ENCODE assay signal across 8 cellular contexts in genomic region chr16:27312580-27313421, GRCh38. TPM values are rescaled to one million over a fixed set of nuclear protein-coding genes. Genes with fewer than 3 reads are reported as not detected.
DNase-seq lines count a peak whose midpoint lies in the region; ATAC-seq and TF ChIP-seq lines count a peak whose summit lies in the region.

No MANE protein-coding gene starts in this region.

- H3K4me1 ChIP-seq in PC-3 (ENCODE audit: insufficient read depth, low read length) (peaks cover 28% of the 10 kb centered on the region), neutrophil (ENCODE audit: control insufficient read depth in 1 of 2, insufficient read depth in 1 of 2, low read depth in 1 of 2, low read length in 1 of 2) (peaks cover 41 to 49% of the 10 kb centered on the region in 2 experiments)

- peak overlapping the region; percentile 100 for H3K9ac ChIP-seq in PC-3 (ENCODE audit: low read length)

- H4K20me1 ChIP-seq in PC-3 (ENCODE audit: low read length), result no peaks in the 10 kb centered on the region

- peak overlapping the region; percentile 95 for H3K4me3 Mint-ChIP-seq in CD4-positive, alpha-beta T cell

- ATAC-seq in CD4-positive, alpha-beta T cell (ENCODE audit: poor library complexity), result no peak
- ATAC-seq in PC-3, result no peak
- ATAC-seq in GM21526 (IDR thresholded peaks at IDR 0.05; ENCODE audit: low FRiP score, unreplicated experiment), result no peak
- ATAC-seq in activated CD4-positive, CD25-positive, alpha-beta regulatory T cell treated with anti-CD3 and anti-CD28 coated beads, Interleukin-2, amount 50 U/mL, for 24 hours, result no peak

- POLR2A ChIA-PET in CD4-positive, alpha-beta T cell (lab: Charles Lee), result interaction anchor here (0.8 to 1.3 kb wide), 4 partner anchors 17 to 94 kb away, joined by 3 to 4 read pairs (median 4); no protein-coding TSS in a partner anchor
- POLR2A ChIA-PET in PC-3 (lab: Charles Lee; ENCODE audit: unreplicated experiment), result no interaction called here

- no peak for TF ChIP-seq CTCF in CD4-positive, alpha-beta T cell (IDR thresholded peaks at IDR 0.05)
- TF ChIP-seq CTCF in PC-3 (conservative IDR thresholded peaks at IDR 0.05; ENCODE audit: low read depth, low read length), result no peak
- no peak for TF ChIP-seq CTCF in epithelial cell of esophagus (IDR thresholded peaks at IDR 0.05; ENCODE audit: insufficient read depth, low read depth, low read length, missing control alignments)
- TF ChIP-seq CTCF in neutrophil (IDR thresholded peaks at IDR 0.05), result no peak
- TF ChIP-seq CTCF in GM10266 (IDR thresholded peaks at IDR 0.05; ENCODE audit: control insufficient read depth, insufficient read depth, low read depth, missing control alignments), result no peak

- H3K27ac ChIP-seq in CD4-positive, alpha-beta T cell (ENCODE audit: low read depth, low read length), result peak overlapping the region; percentile 94
- H3K27ac ChIP-seq in PC-3 (ENCODE audit: low read length) (peak overlapping the region; percentile 98), neutrophil (peak overlapping the region; percentile 99)

- H3K36me3 ChIP-seq in PC-3 (ENCODE audit: low read depth, low read length) (no peaks in the 10 kb centered on the region), neutrophil (peaks cover 6% of the 10 kb centered on the region)

- peaks cover 7% of the 10 kb centered on the region for H3F3A ChIP-seq in PC-3 (ENCODE audit: low read length, unreplicated experiment)

- CTCF ChIA-PET in CD4-positive, alpha-beta T cell (lab: Charles Lee), result no interaction called here
- CTCF ChIA-PET in PC-3 (lab: Charles Lee), result interaction anchor here (0.7 kb wide), 1 partner anchor 53 kb away, joined by 6 read pairs; no protein-coding TSS in a partner anchor

- intact Hi-C loops in CD4-positive, alpha-beta T cell (cut with DNase I, micrococcal nuclease), result no loop called here
- intact Hi-C loops in PC-3 (cut with micrococcal nuclease), result loop anchor here (5.0 to 10.0 kb wide), 2 partner anchors 48 to 76 kb away; partner anchors contain the start of gene NSMCE1

- peaks cover 39% of the 10 kb centered on the region for H3K4me1 Mint-ChIP-seq in CD4-positive, alpha-beta T cell (ENCODE audit: low read depth)

- no peaks in the 10 kb centered on the region for H3K27me3 ChIP-seq in CD4-positive, alpha-beta T cell (ENCODE audit: control insufficient read depth, insufficient read depth, low read length)
- no peaks in the 10 kb centered on the region for H3K27me3 ChIP-seq in PC-3 (ENCODE audit: low read length)
- no peaks in the 10 kb centered on the region for H3K27me3 ChIP-seq in neutrophil

- H3K4me3 ChIP-seq in PC-3 (ENCODE audit: low read length), result peak overlapping the region; percentile 93
- peak overlapping the region; percentile 72 for H3K4me3 ChIP-seq in epithelial cell of esophagus (ENCODE audit: low read length)
- peak overlapping the region; percentile 86 to 98 for H3K4me3 ChIP-seq in neutrophil (ENCODE audit: low read depth in 1 of 2, low read length in 1 of 2)

- H3K9me3 ChIP-seq in CD4-positive, alpha-beta T cell (ENCODE audit: control insufficient read depth, low read length), result no peaks in the 10 kb centered on the region
- H3K9me3 ChIP-seq in PC-3 (ENCODE audit: low read length) (no peaks in the 10 kb centered on the region), neutrophil (no peaks in the 10 kb centered on the region)

- BruUV-seq in PC-3 (replicated peaks; lab: Mats Ljungman, UMichigan), result TSS peak; percentile 71

- H3K9me2 ChIP-seq in PC-3 (replicated peaks; ENCODE audit: low read length), result no peaks in the 10 kb centered on the region

- H3K79me2 ChIP-seq in PC-3 (ENCODE audit: low read length), result peaks cover 36% of the 10 kb centered on the region

- DNase-seq in CD4-positive, alpha-beta T cell, result no peak
- DNase-seq in PC-3 (no peak), epithelial cell of esophagus (ENCODE audit: low read depth) (no peak), cortex of kidney (lab: John Stamatoyannopoulos, UW) (no peak), GM10266 (ENCODE audit: extremely low spot score) (no peak)

- no peaks in the 10 kb centered on the region for H3K27me3 Mint-ChIP-seq in CD4-positive, alpha-beta T cell

- H3K9me3 Mint-ChIP-seq in CD4-positive, alpha-beta T cell, result no peaks in the 10 kb centered on the region

- H3K4me2 ChIP-seq in PC-3 (ENCODE audit: low read length), result peak overlapping the region; percentile 94

- peaks cover 21% of the 10 kb centered on the region for H3K36me3 Mint-ChIP-seq in CD4-positive, alpha-beta T cell (ENCODE audit: low read depth)

- peak overlapping the region; percentile 92 for H3K27ac Mint-ChIP-seq in CD4-positive, alpha-beta T cell

- H2AFZ ChIP-seq in PC-3 (ENCODE audit: low read length), result 0 out of 2 replicates have a peak overlapping the region, but pooled peaks have one; percentile 67

RNA-seq across cellular contexts. Expression of gene IL4R, which starts 1.0 kb away (rescaled TPM):
- 100 to 1,000 TPM; 145 to 147 TPM for total RNA-seq in CD4-positive, alpha-beta T cell
- total RNA-seq in PC-3 (2014; rRNA removed), result 25.1 and 32.1 TPM in 2 replicates

RNA-seq across cellular contexts. Expression of gene NSMCE1, which starts 44.2 kb away (rescaled TPM):
- total RNA-seq in CD4-positive, alpha-beta T cell, result 10 to 100 TPM; 31.9 to 33.9 TPM
- total RNA-seq in PC-3 (2014; rRNA removed), result 25.9 and 32.5 TPM in 2 replicates
